Comparison of ENCODE assay signal across 7 cellular contexts in genomic region chr6:26363882-26364825, GRCh38. TPM values are rescaled to one million over a fixed set of nuclear protein-coding genes. Genes with fewer than 3 reads are reported as not detected.
DNase-seq lines count a peak whose midpoint lies in the region; ATAC-seq, FAIRE-seq and TF ChIP-seq lines count a peak whose summit lies in the region.
"Had no signal": no experiment of that assay in that cellular context is flagged by ENCODE, and none has a peak within 500 bp of the region (broad histone marks: within the 10 kb centered on the region; RNA-seq: fewer than 3 reads in every experiment).

No MANE protein-coding gene starts in this region.

- POLR2A ChIA-PET in activated CD4-positive, alpha-beta T cell treated with anti-CD3 and anti-CD28 coated beads, Interleukin-2, amount 10 ng/mL, durations not matched to agents 7 days and 5 days (lab: Charles Lee): no interaction called here

- no peaks in the 10 kb centered on the region for H3K9me3 Mint-ChIP-seq in activated CD4-positive, alpha-beta T cell treated with anti-CD3 and anti-CD28 coated beads, Interleukin-2, amount 10 ng/mL, durations not matched to agents 7 days and 5 days
- H3K9me3 Mint-ChIP-seq: central memory CD8-positive, alpha-beta T cell had no signal

- FAIRE-seq in frontal cortex (lab: Jason Lieb, UNC): no peak

- H3K36me3 ChIP-seq in esophagus squamous epithelium (peaks cover 0 to 2% (median 2%) of the 10 kb centered on the region in 3 donors), tibial artery (no peaks in the 10 kb centered on the region)

- H3K36me3 Mint-ChIP-seq in activated CD4-positive, alpha-beta T cell treated with anti-CD3 and anti-CD28 coated beads, Interleukin-2, amount 10 ng/mL, durations not matched to agents 7 days and 5 days (ENCODE audit: low read depth): peaks cover 17% of the 10 kb centered on the region

- TF ChIP-seq POLR2A in esophagus squamous epithelium (IDR thresholded peaks at IDR 0.05): no peak

- H3K4me3 Mint-ChIP-seq in activated CD4-positive, alpha-beta T cell treated with anti-CD3 and anti-CD28 coated beads, Interleukin-2, amount 10 ng/mL, durations not matched to agents 7 days and 5 days: no peak overlapping the region

- no peaks in the 10 kb centered on the region for H3K27me3 ChIP-seq in esophagus squamous epithelium
- no peaks in the 10 kb centered on the region for H3K27me3 ChIP-seq in tibial artery

- DNase-seq in activated CD4-positive, alpha-beta T cell treated with anti-CD3 and anti-CD28 coated beads, Interleukin-2, amount 10 ng/mL, durations not matched to agents 7 days and 5 days: peak; percentile 18
- no peak for DNase-seq in activated CD4-positive, alpha-beta T cell treated with anti-CD3 and anti-CD28 coated beads for 1 hour
- DNase-seq in esophagus squamous epithelium (lab: John Stamatoyannopoulos, UW) (no peak), tibial artery (no peak), frontal cortex (ENCODE audit: low spot score in 2 of 2) (no peak)

- CTCF ChIA-PET in activated CD4-positive, alpha-beta T cell treated with anti-CD3 and anti-CD28 coated beads, Interleukin-2, amount 10 ng/mL, durations not matched to agents 7 days and 5 days (lab: Charles Lee): interaction anchor here (0.6 to 0.7 kb wide), 2 partner anchors 11 to 17 kb away, joined by 3 to 4 read pairs; no protein-coding TSS in a partner anchor

- H3K27ac Mint-ChIP-seq in activated CD4-positive, alpha-beta T cell treated with anti-CD3 and anti-CD28 coated beads, Interleukin-2, amount 10 ng/mL, durations not matched to agents 7 days and 5 days: no peak overlapping the region

- intact Hi-C loops in esophagus squamous epithelium (cut with DNase I): no loop called here
- intact Hi-C loops in tibial artery (cut with DNase I; ENCODE audit: low total_unique reads): loop anchor here (10.0 kb wide), 1 partner anchor 71 kb away; no protein-coding TSS in a partner anchor

- whole genome bisulfite sequencing in esophagus squamous epithelium, 2 donors: 38 to 47% methylated on average over 5 to 6 of the region's 6 CpGs

- ATAC-seq in HG02763 (IDR thresholded peaks at IDR 0.05; ENCODE audit: unreplicated experiment): no peak

- H3K27ac ChIP-seq in esophagus squamous epithelium (peak overlapping the region; percentile 87 to 96 (median 94)), tibial artery (peak overlapping the region; percentile 81 to 84)

- H3K4me1 ChIP-seq in esophagus squamous epithelium: peaks cover 0 to 33% (median 6%) of the 10 kb centered on the region in 3 donors
- peaks cover 0 to 11% (median 8%) of the 10 kb centered on the region in 4 donors for H3K4me1 ChIP-seq in tibial artery

- no peaks in the 10 kb centered on the region for H3K27me3 Mint-ChIP-seq in activated CD4-positive, alpha-beta T cell treated with anti-CD3 and anti-CD28 coated beads, Interleukin-2, amount 10 ng/mL, durations not matched to agents 7 days and 5 days
- H3K27me3 Mint-ChIP-seq: central memory CD8-positive, alpha-beta T cell had no signal

- TF ChIP-seq CTCF in esophagus squamous epithelium (IDR thresholded peaks at IDR 0.05) (no peak), tibial artery (IDR thresholded peaks at IDR 0.05) (no peak)

- peak overlapping the region; percentile 49 to 83 (median 69) for H3K4me3 ChIP-seq in esophagus squamous epithelium
- peak overlapping the region; percentile 61 to 65 for H3K4me3 ChIP-seq in tibial artery

- peaks cover 60% of the 10 kb centered on the region for H3K4me1 Mint-ChIP-seq in activated CD4-positive, alpha-beta T cell treated with anti-CD3 and anti-CD28 coated beads, Interleukin-2, amount 10 ng/mL, durations not matched to agents 7 days and 5 days

- H3K9me3 ChIP-seq in esophagus squamous epithelium (no peaks in the 10 kb centered on the region), tibial artery (no peaks in the 10 kb centered on the region)

RNA-seq across cellular contexts. Expression of gene BTN3A2, which starts 0.8 kb away (rescaled TPM):
- 100 to 1,000 TPM; 121 to 125 TPM for total RNA-seq in activated CD4-positive, alpha-beta T cell treated with anti-CD3 and anti-CD28 coated beads, Interleukin-2, amount 10 ng/mL, durations not matched to agents 7 days and 5 days
- total RNA-seq in esophagus squamous epithelium (10 to 100 TPM in 2 of 4 donors, 1 to 10 TPM in 2; 5.8 to 17.9 (median 11.1) TPM), frontal cortex (2.0 TPM)

RNA-seq across cellular contexts. Expression of gene BTN2A2, which starts 18.8 kb away (rescaled TPM):
- 10 to 100 TPM; 12.4 to 12.7 TPM for total RNA-seq in activated CD4-positive, alpha-beta T cell treated with anti-CD3 and anti-CD28 coated beads, Interleukin-2, amount 10 ng/mL, durations not matched to agents 7 days and 5 days
- 1 to 10 TPM; 1.7 to 8.4 (median 4.8) TPM for total RNA-seq in esophagus squamous epithelium
- 2.4 TPM for total RNA-seq in frontal cortex

RNA-seq across cellular contexts. Expression of gene BTN3A1, which starts 37.9 kb away (rescaled TPM):
- total RNA-seq in activated CD4-positive, alpha-beta T cell treated with anti-CD3 and anti-CD28 coated beads, Interleukin-2, amount 10 ng/mL, durations not matched to agents 7 days and 5 days: 10 to 100 TPM; 87.9 to 94.0 TPM
- total RNA-seq in esophagus squamous epithelium: 10 to 100 TPM in 2 of 4 donors, 1 to 10 TPM in 2; 4.2 to 14.4 (median 8.0) TPM
- 19.6 TPM for total RNA-seq in frontal cortex

Comparison
In these comparisons a context has a peak if more than half of its experiments do, and no peak if none do; other contexts are left out.
1. RNA of gene BTN3A2, which starts 0.8 kb away (total RNA-seq): 121 to 125 TPM in activated CD4-positive, alpha-beta T cell treated with anti-CD3 and anti-CD28 coated beads, Interleukin-2, amount 10 ng/mL, durations not matched to agents 7 days and 5 days; 5.8 to 17.9 TPM in esophagus squamous epithelium and 2.0 TPM in frontal cortex (single experiment); every median in the first group is over 4 times any median in the second.